ENCODE assay signal across 8 cellular contexts in genomic region chr21:32727728-32728454, GRCh38. TPM values are rescaled to one million over a fixed set of nuclear protein-coding genes. Genes with fewer than 3 reads are reported as not detected.
A peak's percentile ranks its signal among the peaks of the same experiment; 100 is the strongest.
DNase-seq lines count a peak whose midpoint lies in the region; ATAC-seq and TF ChIP-seq lines count a peak whose summit lies in the region.

Gene SYNJ1, minus strand, starts transcription at chr21:32728013. Its CDS starts 1,118 bp downstream, at chr21:32726895.

- peaks cover 18 to 31% of the 10 kb centered on the region in 2 donors for H3K36me3 Mint-ChIP-seq in CD14-positive monocyte

- H3K4me1 Mint-ChIP-seq in CD14-positive monocyte = peaks cover 40% of the 10 kb centered on the region

- H3K27me3 ChIP-seq in left lung = no peaks in the 10 kb centered on the region

- ATAC-seq in GM19395 (IDR thresholded peaks at IDR 0.05; ENCODE audit: unreplicated experiment) (peak; percentile 91), HG03558 (IDR thresholded peaks at IDR 0.05; ENCODE audit: extremely low read depth, unreplicated experiment) (peak; percentile 77), left lung (peak; percentile 98)

- peak within 1 kb of the TSS; percentile 90 to 98 for H3K27ac ChIP-seq in left lung

- no peaks in the 10 kb centered on the region for H3K9me3 ChIP-seq in left lung

- H3K4me3 Mint-ChIP-seq in CD14-positive monocyte = peak within 1 kb of the TSS; percentile 99

- peak within 1 kb of the TSS; percentile 94 to 99 (median 98) for H3K27ac Mint-ChIP-seq in CD14-positive monocyte

- H3K36me3 ChIP-seq in left lung = peaks cover 0 to 15% of the 10 kb centered on the region in 2 donors

- no peaks in the 10 kb centered on the region for H3K9me3 Mint-ChIP-seq in CD14-positive monocyte

- peaks cover 0 to 2% (median 0%) of the 10 kb centered on the region in 3 donors for H3K27me3 Mint-ChIP-seq in CD14-positive monocyte (ENCODE audit: low read depth in 3 of 3)

- intact Hi-C loops in CD14-positive monocyte (cut with micrococcal nuclease) (loop anchor here (5.0 kb wide), 2 partner anchors 44 to 914 kb away; partner anchors contain the start of genes PAXBP1 (in 2 of the 2), CRYZL1 (in 1 of the 2) and ITSN1 (in 1 of the 2)), left lung (cut with DNase I) (no loop called here)

- peak; percentile 96 for DNase-seq in CD14-positive monocyte (ENCODE audit: low spot score)
- DNase-seq in NCI-H748 (lab: John Stamatoyannopoulos, UW; ENCODE audit: unreplicated experiment) = peak; percentile 90
- peak; percentile 91 for DNase-seq in activated CD4-positive, alpha-beta T cell treated with anti-CD3 and anti-CD28 coated beads, Interleukin-2, amount 50 U/mL, for 1 hour
- DNase-seq in cortex of kidney (lab: John Stamatoyannopoulos, UW) = peak; percentile 61
- peak; percentile 97 to 100 for DNase-seq in left lung
- peak; percentile 91 for DNase-seq in stimulated activated CD4-positive, alpha-beta T cell treated with anti-CD3 and anti-CD28 coated beads, Interleukin-2, amount 100 ng/mL, for 4 hours (ENCODE audit: low read depth)

- no peak for TF ChIP-seq CTCF in CD14-positive monocyte (IDR thresholded peaks at IDR 0.05)
- TF ChIP-seq CTCF in left lung (IDR thresholded peaks at IDR 0.05) = no peak

- H3K4me1 ChIP-seq in left lung = peaks cover 0 to 37% of the 10 kb centered on the region in 2 donors

- peak within 1 kb of the TSS; percentile 87 to 99 for H3K4me3 ChIP-seq in left lung

RNA-seq across cellular contexts. Expression of gene SYNJ1, which starts in this region (rescaled TPM):
- 1 to 10 TPM; 4.0 to 8.1 TPM for polyA plus RNA-seq in CD14-positive monocyte
- total RNA-seq in left lung = 10 to 100 TPM; 17.5 to 26.5 TPM

Comparison
In these comparisons a context has a peak if more than half of its experiments do, and no peak if none do; other contexts are left out.
1. Peak in every context shown above with its lines: DNase-seq, ATAC-seq, H3K4me3 ChIP-seq and H3K27ac ChIP-seq.
2. intact Hi-C loops: an anchor here in CD14-positive monocyte (5.0 kb wide); none called in left lung.